Comparison of ENCODE assay signal across 28 cellular contexts in genomic region chr10:67401711-67402110, GRCh38.
"Had no signal": no experiment of that assay in that cellular context is flagged by ENCODE, and none has a peak within 500 bp of the region (broad histone marks: within the 10 kb centered on the region; RNA-seq: fewer than 3 reads in every experiment).

No MANE protein-coding gene starts in this region.

- H3K36me3 ChIP-seq: adrenal gland, breast epithelium, Peyer's patch, SJCRH30 had no signal

- H3K9ac ChIP-seq: SK-N-SH had no signal

- H3K36me3 Mint-ChIP-seq: activated naive CD8-positive, alpha-beta T cell treated with anti-CD3 and anti-CD28 coated beads, Interleukin-2, amount 10 ng/mL, durations not matched to agents 7 days and 5 days had no signal

- H3K4me3 ChIP-seq: adrenal gland, breast epithelium, Peyer's patch, SJCRH30 had no signal

- H3K4me1 Mint-ChIP-seq: activated CD4-positive, alpha-beta T cell treated with anti-CD3 and anti-CD28 coated beads for 36 hours; activated naive CD8-positive, alpha-beta T cell treated with anti-CD3 and anti-CD28 coated beads, Interleukin-2, amount 10 ng/mL, durations not matched to agents 7 days and 5 days had no signal

- H3K9me2 ChIP-seq: SK-N-SH had no signal

- H3K27ac Mint-ChIP-seq: activated CD4-positive, alpha-beta T cell treated with anti-CD3 and anti-CD28 coated beads for 36 hours; activated CD8-positive, alpha-beta T cell treated with anti-CD3 and anti-CD28 coated beads for 36 hours; activated naive CD8-positive, alpha-beta T cell treated with anti-CD3 and anti-CD28 coated beads, Interleukin-2, amount 10 ng/mL, durations not matched to agents 7 days and 5 days had no signal

- H3K9me3 ChIP-seq: adrenal gland, Peyer's patch, SJCRH30, SK-N-SH had no signal

- H3K4me1 ChIP-seq: adrenal gland, breast epithelium, Peyer's patch, SJCRH30 had no signal

- H3K27me3 Mint-ChIP-seq: activated naive CD8-positive, alpha-beta T cell treated with anti-CD3 and anti-CD28 coated beads, Interleukin-2, amount 10 ng/mL, durations not matched to agents 7 days and 5 days had no signal

- H3K4me2 ChIP-seq: SK-N-SH had no signal

- H3K4me3 Mint-ChIP-seq: activated CD4-positive, alpha-beta T cell treated with anti-CD3 and anti-CD28 coated beads for 36 hours; activated CD8-positive, alpha-beta T cell treated with anti-CD3 and anti-CD28 coated beads for 36 hours; activated naive CD8-positive, alpha-beta T cell treated with anti-CD3 and anti-CD28 coated beads, Interleukin-2, amount 10 ng/mL, durations not matched to agents 7 days and 5 days had no signal

- DNase-seq: activated CD4-positive, alpha-beta T cell treated with anti-CD3 and anti-CD28 coated beads for 36 hours; activated CD4-positive, alpha-beta T cell treated with anti-CD3 and anti-CD28 coated beads, Interleukin-2, amount 50 U/mL, for 1 hour; activated CD8-positive, alpha-beta memory T cell treated with anti-CD3 and anti-CD28 coated beads, Interleukin-2, amount 50 U/mL, for 4 hours; activated CD8-positive, alpha-beta T cell treated with anti-CD3 and anti-CD28 coated beads for 36 hours; activated naive CD4-positive, alpha-beta T cell treated with anti-CD3 and anti-CD28 coated beads, Interleukin-2, amount 50 U/mL, for 16 hours; activated naive CD8-positive, alpha-beta T cell treated with anti-CD3 and anti-CD28 coated beads, Interleukin-2, amount 10 ng/mL, durations not matched to agents 7 days and 5 days; activated T-cell treated with anti-CD3 and anti-CD28 coated beads, Interleukin-2, amount 50 U/mL, for 1 hour; adrenal gland; anterior cingulate cortex; caudate nucleus; KG1; NCI-H1092 treated with DMSO at 0.1 percent for 48 hours; NCI-H1417 treated with DMSO at 0.1 percent for 48 hours; NCI-H1694; NCI-H2029; NCI-H2107; NCI-H2171 treated with DMSO at 0.1 percent for 48 hours; NCI-H226; NCI-H526; NK-92 treated with Interleukin-12 subunit alpha and Interleukin-12 subunit beta, amount 100 ng/mL, for 24 hours; Peyer's patch; Right ventricle myocardium superior; SJCRH30; SK-N-SH; T-helper 1 cell had no signal

- H3K27ac ChIP-seq: adrenal gland, breast epithelium, Peyer's patch, RWPE1, SJCRH30, VCaP had no signal

- H3K27me3 ChIP-seq: adrenal gland, breast epithelium, Peyer's patch, SJCRH30 had no signal

- ATAC-seq: activated CD4-positive, alpha-beta T cell treated with anti-CD3 and anti-CD28 coated beads for 36 hours; activated CD8-positive, alpha-beta T cell treated with anti-CD3 and anti-CD28 coated beads for 36 hours had no signal
